ENCODE assay signal across 9 cellular contexts in the genomic region with DNA sequence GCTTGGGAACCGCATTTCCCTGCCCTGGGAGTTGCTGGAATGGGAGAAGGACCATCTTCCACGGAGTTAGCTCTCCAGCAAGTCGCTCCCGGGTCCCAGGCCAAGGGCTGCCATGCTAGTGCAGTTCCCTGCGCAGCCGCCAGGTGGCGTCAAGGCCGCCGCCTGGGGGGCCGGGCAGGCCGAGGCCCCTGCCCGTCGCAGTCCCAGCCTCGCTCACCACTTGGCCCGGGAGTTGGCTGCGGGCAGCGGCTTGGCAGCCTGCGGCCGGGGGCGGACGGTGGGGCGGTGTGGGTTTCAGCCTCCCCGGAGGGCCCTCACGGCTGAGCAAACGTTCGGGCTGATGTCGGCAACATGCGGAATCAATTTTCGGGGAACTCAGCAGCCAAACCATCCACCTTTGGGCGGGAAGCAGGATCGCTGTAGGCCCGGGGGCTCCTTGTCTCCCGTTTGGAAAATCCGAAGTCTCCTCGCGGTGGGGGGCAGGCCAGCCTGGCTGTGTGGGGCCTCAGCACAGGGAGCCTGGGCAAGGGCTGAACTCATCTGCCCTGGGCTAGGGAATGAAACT.
A peak's percentile ranks its signal among the peaks of the same experiment; 100 is the strongest.
DNase-seq lines count a peak whose midpoint lies in the region; ATAC-seq, FAIRE-seq and TF ChIP-seq lines count a peak whose summit lies in the region.
"Had no signal": no experiment of that assay in that cellular context is flagged by ENCODE, and none has a peak within 500 bp of the region (broad histone marks: within the 10 kb centered on the region; RNA-seq: fewer than 3 reads in every experiment).

No MANE protein-coding gene starts in this region.

- CTCF ChIA-PET in HepG2 (lab: Yijun Ruan, JAX; ENCODE audit: low intra/inter-chr PET ratio, low total read pairs): interaction anchor here (0.9 to 1.1 kb wide), 2 partner anchors 665 to 672 kb away, joined by 5 read pairs; no protein-coding TSS in a partner anchor

- H3K27ac ChIP-seq in HepG2 (ENCODE audit: extremely low read length, insufficient read depth, low read length): no peak overlapping the region

- H3K4me1 ChIP-seq in HepG2 (ENCODE audit: insufficient read depth, low read length): no peaks in the 10 kb centered on the region

- in situ Hi-C loops in astrocyte of the spinal cord (cut with HindIII; ENCODE audit: low sequenced_read_pairs): no loop called here
- in situ Hi-C loops in HepG2 (cut with HindIII; ENCODE audit: extremely low pct_ligation_motif_present, low pct_unique_long_range_greater_than_20kb): loop anchor here (10.0 kb wide), 1 partner anchor 674 kb away; no protein-coding TSS in a partner anchor

- H3K27me3 ChIP-seq in HepG2 (ENCODE audit: control insufficient read depth in 1 of 2, insufficient read depth in 2 of 2, low read length in 2 of 2): peaks cover 0 to 3% of the 10 kb centered on the region in 2 experiments; a peak in 2 of 5 replicates

- peaks cover 2% of the 10 kb centered on the region; the same call in 1 of the 2 replicates for H3K9me3 ChIP-seq in HepG2 (ENCODE audit: low read length)

- no peak overlapping the region for H3K9ac ChIP-seq in HepG2 (ENCODE audit: insufficient read depth, low read depth, low read length)

- H3K4me3 ChIP-seq in GM12875 (ENCODE audit: low read depth, low read length): no peak overlapping the region
- H3K4me3 ChIP-seq in astrocyte of the spinal cord (ENCODE audit: low read depth, low read length): no peak overlapping the region
- no peak overlapping the region for H3K4me3 ChIP-seq in HepG2 (replicated peaks in 1 of 3; ENCODE audit: insufficient read depth in 1 of 3, low read depth in 2 of 3, low read length in 3 of 3)

- intact Hi-C loops in HepG2 (cut with micrococcal nuclease; ENCODE audit: unreplicated experiment): loop anchor here (1.0 kb wide), 1 partner anchor 672 kb away; no protein-coding TSS in a partner anchor

- FAIRE-seq in HepG2 (lab: Jason Lieb, UNC): no peak
- FAIRE-seq: TTC549 had no signal

- TF ChIP-seq CTCF in GM12875 (IDR thresholded peaks at IDR 0.05; ENCODE audit: borderline replicate concordance, insufficient read depth, low read depth, low read length): peak; percentile 98
- peak; percentile 90 for TF ChIP-seq CTCF in astrocyte of the spinal cord (IDR thresholded peaks at IDR 0.05; ENCODE audit: low read depth, low read length)
- TF ChIP-seq CTCF in HepG2 (CRISPR knock-in tag; IDR thresholded peaks at IDR 0.05): peak; percentile 76

- peak; percentile 35 for DNase-seq in astrocyte of the spinal cord (ENCODE audit: low read depth, low spot score)
- DNase-seq in HepG2 (ENCODE audit: low spot score): no peak
- DNase-seq in NCI-H2227 treated with DMSO at 0.1 percent for 48 hours (lab: John Stamatoyannopoulos, UW): no peak
- DNase-seq in SW480 (ENCODE audit: low spot score): no peak

- H2AFZ ChIP-seq in HepG2 (ENCODE audit: low read length): no peak overlapping the region

- peak; percentile 60 for ATAC-seq in HG03103 (IDR thresholded peaks at IDR 0.05; ENCODE audit: low read depth, unreplicated experiment)
- peak; percentile 78 for ATAC-seq in HepG2
- ATAC-seq in GM19397 (IDR thresholded peaks at IDR 0.05; ENCODE audit: unreplicated experiment): no peak
- ATAC-seq in HG03469 (IDR thresholded peaks at IDR 0.05; ENCODE audit: unreplicated experiment): no peak

- no peak for TF ChIP-seq EP300 in HepG2 (IDR thresholded peaks at IDR 0.05; ENCODE audit: low read depth in 2 of 2, low read length in 2 of 2)
- TF ChIP-seq EP300 in HepG2 (CRISPR knock-in tag; IDR thresholded peaks at IDR 0.05; ENCODE audit: borderline replicate concordance): no peak

- WGBS in HepG2 (ENCODE audit: low lambda C conversion rate): 77% methylated on average over 13 of the region's 36 CpGs

- H3K4me2 ChIP-seq in HepG2 (ENCODE audit: low read depth, low read length): no peak overlapping the region

- BruUV-seq in HepG2 (replicated peaks; lab: Mats Ljungman, UMichigan): no TSS peak

- no peaks in the 10 kb centered on the region for H4K20me1 ChIP-seq in HepG2 (ENCODE audit: insufficient read depth, low read length)

- TF ChIP-seq RAD21 in HepG2 (CRISPR knock-in tag; IDR thresholded peaks at IDR 0.05): peak; percentile 86

- no peaks in the 10 kb centered on the region for H3K36me3 ChIP-seq in HepG2 (replicated peaks in 1 of 2; ENCODE audit: control insufficient read depth in 1 of 2, insufficient read depth in 2 of 2, low read length in 2 of 2)

- POLR2A ChIA-PET in HepG2 (lab: Yijun Ruan, JAX): no interaction called here

- no peaks in the 10 kb centered on the region for H3K79me2 ChIP-seq in HepG2 (ENCODE audit: insufficient read depth, low read length)

- no peak for TF ChIP-seq POLR2A in HepG2 (IDR thresholded peaks at IDR 0.05; ENCODE audit: insufficient read depth in 1 of 2, low read depth in 2 of 2, low read length in 2 of 2)

TF ChIP-seq in HepG2, 621 proteins besides CTCF, POLR2A, EP300 and RAD21 (continues in another document):
- TF ChIP-seq, protein P1, sequence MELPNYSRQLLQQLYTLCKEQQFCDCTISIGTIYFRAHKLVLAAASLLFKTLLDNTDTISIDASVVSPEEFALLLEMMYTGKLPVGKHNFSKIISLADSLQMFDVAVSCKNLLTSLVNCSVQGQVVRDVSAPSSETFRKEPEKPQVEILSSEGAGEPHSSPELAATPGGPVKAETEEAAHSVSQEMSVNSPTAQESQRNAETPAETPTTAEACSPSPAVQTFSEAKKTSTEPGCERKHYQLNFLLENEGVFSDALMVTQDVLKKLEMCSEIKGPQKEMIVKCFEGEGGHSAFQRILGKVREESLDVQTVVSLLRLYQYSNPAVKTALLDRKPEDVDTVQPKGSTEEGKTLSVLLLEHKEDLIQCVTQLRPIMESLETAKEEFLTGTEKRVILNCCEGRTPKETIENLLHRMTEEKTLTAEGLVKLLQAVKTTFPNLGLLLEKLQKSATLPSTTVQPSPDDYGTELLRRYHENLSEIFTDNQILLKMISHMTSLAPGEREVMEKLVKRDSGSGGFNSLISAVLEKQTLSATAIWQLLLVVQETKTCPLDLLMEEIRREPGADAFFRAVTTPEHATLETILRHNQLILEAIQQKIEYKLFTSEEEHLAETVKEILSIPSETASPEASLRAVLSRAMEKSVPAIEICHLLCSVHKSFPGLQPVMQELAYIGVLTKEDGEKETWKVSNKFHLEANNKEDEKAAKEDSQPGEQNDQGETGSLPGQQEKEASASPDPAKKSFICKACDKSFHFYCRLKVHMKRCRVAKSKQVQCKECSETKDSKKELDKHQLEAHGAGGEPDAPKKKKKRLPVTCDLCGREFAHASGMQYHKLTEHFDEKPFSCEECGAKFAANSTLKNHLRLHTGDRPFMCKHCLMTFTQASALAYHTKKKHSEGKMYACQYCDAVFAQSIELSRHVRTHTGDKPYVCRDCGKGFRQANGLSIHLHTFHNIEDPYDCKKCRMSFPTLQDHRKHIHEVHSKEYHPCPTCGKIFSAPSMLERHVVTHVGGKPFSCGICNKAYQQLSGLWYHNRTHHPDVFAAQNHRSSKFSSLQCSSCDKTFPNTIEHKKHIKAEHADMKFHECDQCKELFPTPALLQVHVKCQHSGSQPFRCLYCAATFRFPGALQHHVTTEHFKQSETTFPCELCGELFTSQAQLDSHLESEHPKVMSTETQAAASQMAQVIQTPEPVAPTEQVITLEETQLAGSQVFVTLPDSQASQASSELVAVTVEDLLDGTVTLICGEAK (IDR thresholded peaks at IDR 0.05): no peak
- TF ChIP-seq, protein P1 (CRISPR knock-in tag; IDR thresholded peaks at IDR 0.05): no peak
- TF ChIP-seq, protein P2, sequence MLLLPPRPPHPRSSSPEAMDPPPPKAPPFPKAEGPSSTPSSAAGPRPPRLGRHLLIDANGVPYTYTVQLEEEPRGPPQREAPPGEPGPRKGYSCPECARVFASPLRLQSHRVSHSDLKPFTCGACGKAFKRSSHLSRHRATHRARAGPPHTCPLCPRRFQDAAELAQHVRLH (CRISPR knock-in tag; IDR thresholded peaks at IDR 0.05; ENCODE audit: borderline replicate concordance, low read depth): no peak
- peak; percentile 17 for TF ChIP-seq YY1 (IDR thresholded peaks at IDR 0.05; ENCODE audit: insufficient read depth, insufficient replicate concordance, low read depth, low read length)
- TF ChIP-seq MED8 (CRISPR knock-in tag; IDR thresholded peaks at IDR 0.05; ENCODE audit: insufficient replicate concordance): no peak
- TF ChIP-seq CCDC6 (CRISPR knock-in tag; IDR thresholded peaks at IDR 0.05): no peak
- TF ChIP-seq NCOA5 (CRISPR knock-in tag; IDR thresholded peaks at IDR 0.05): no peak
- no peak for TF ChIP-seq ZNF552 (CRISPR knock-in tag; IDR thresholded peaks at IDR 0.05; ENCODE audit: borderline replicate concordance)
- no peak for TF ChIP-seq HNF4A (CRISPR knock-in tag; IDR thresholded peaks at IDR 0.05)
- 0 out of 2 replicates have a peak, but pooled peaks have one; percentile 56 for TF ChIP-seq ZBTB38 (CRISPR knock-in tag; IDR thresholded peaks at IDR 0.05)

Comparison
In these comparisons a context has a peak if more than half of its experiments do, and no peak if none do; other contexts are left out.
1. ATAC-seq: peak in HG03103 (single experiment) and HepG2 (single experiment); none in GM19397 (single experiment) and HG03469 (single experiment).
2. Peak in every context shown above with its lines, with median percentiles within 50 percentile points of each other: CTCF ChIP-seq.